ENCODE assay signal across 15 cellular contexts in the genomic region with DNA sequence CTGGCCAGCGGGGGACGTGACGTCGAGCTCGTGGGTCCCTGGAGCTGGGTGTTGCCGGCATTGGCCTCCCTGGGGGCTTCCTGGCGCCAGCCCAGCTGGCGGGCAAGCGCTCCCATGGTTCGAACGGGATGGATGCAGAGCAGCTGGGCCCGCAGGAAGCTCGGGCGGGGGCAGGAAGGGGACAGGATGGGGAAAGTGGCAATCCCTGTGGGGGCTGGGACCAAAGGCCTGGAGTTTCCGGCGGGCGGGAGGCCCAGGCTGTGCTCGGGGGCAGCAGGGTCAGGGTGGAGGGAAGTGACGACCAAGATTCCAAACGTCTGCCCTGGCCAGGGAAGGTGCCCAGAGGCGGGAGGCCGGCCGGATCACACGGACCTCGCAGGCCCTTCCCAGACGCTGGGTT. TPM values are rescaled to one million over a fixed set of nuclear protein-coding genes. Genes with fewer than 3 reads are reported as not detected.
DNase-seq lines count a peak whose midpoint lies in the region; ATAC-seq, FAIRE-seq and TF ChIP-seq lines count a peak whose summit lies in the region.
"Had no signal": no experiment of that assay in that cellular context is flagged by ENCODE, and none has a peak within 500 bp of the region (broad histone marks: within the 10 kb centered on the region; RNA-seq: fewer than 3 reads in every experiment).

No MANE protein-coding gene starts in this region.

- no peak for TF ChIP-seq RAD21 in K562 (CRISPR knock-in tag; conservative IDR thresholded peaks at IDR 0.05 in 1 of 2, IDR thresholded peaks at IDR 0.05 in 1 of 2)

- POLR2A ChIA-PET in K562 (lab: Yijun Ruan, JAX): interaction anchor here (0.8 to 1.4 kb wide), 3 partner anchors 9 to 25 kb away, joined by 3 to 6 read pairs (median 5); no protein-coding TSS in a partner anchor

- intact Hi-C loops in K562 (cut with micrococcal nuclease) (no loop called here), heart left ventricle (cut with DNase I) (no loop called here), posterior vena cava (cut with DNase I) (loop anchor here in 1 of 2 donors (10.0 kb wide), 1 partner anchor 143 kb away; a partner anchor contains a TSS)

- DNase-seq in BE2C (peak; percentile 75), K562 (ENCODE audit: extremely low read depth in 1 of 4, low spot score in 3 of 4) (no peak), heart left ventricle (peak; percentile 81 to 93 (median 92)), posterior vena cava (ENCODE audit: low spot score) (peak; percentile 90), GM13977 (ENCODE audit: low spot score) (no peak), NCI-H345 (lab: John Stamatoyannopoulos, UW) (no peak)
- DNase-seq: activated CD8-positive, alpha-beta memory T cell treated with anti-CD3 and anti-CD28 coated beads, Interleukin-2, amount 10 ng/mL, durations not matched to agents 7 days and 5 days; MG63; naive B cell had no signal

- H3K27ac ChIP-seq in K562 (ENCODE audit: extremely low read depth, low read depth, low read length) (no peak overlapping the region), heart left ventricle (peak overlapping the region; percentile 60 to 92 (median 84))
- H3K27ac ChIP-seq: SK-N-MC had no signal

- H3K4me1 ChIP-seq in BE2C (peaks cover 4% of the 10 kb centered on the region), K562 (replicated peaks in 1 of 2; ENCODE audit: control insufficient read depth in 2 of 2, insufficient read depth in 2 of 2, low read length in 2 of 2) (peaks cover 0 to 41% of the 10 kb centered on the region in 2 experiments; a peak in 2 of 5 replicates), heart left ventricle (peaks cover 0 to 25% (median 15%) of the 10 kb centered on the region in 12 donors)
- H3K4me1 ChIP-seq: HAP-1 had no signal

- CTCF ChIA-PET in K562 (lab: Yijun Ruan, JAX; ENCODE audit: low intra/inter-chr PET ratio): no interaction called here

- H3K36me3 ChIP-seq in BE2C: no peaks in the 10 kb centered on the region
- H3K36me3 ChIP-seq in K562 (ENCODE audit: control insufficient read depth, insufficient read depth, low read length): no peaks in the 10 kb centered on the region
- H3K36me3 ChIP-seq in heart left ventricle: peaks cover 0 to 24% (median 3%) of the 10 kb centered on the region in 9 donors
- H3K36me3 ChIP-seq: MG63 had no signal

- no peak for FAIRE-seq in K562 (lab: Jason Lieb, UNC)
- FAIRE-seq: colon had no signal

- TF ChIP-seq POLR2A in K562 (conservative IDR thresholded peaks at IDR 0.05): no peak
- TF ChIP-seq POLR2A in heart left ventricle (IDR thresholded peaks at IDR 0.05): no peak

- ATAC-seq in K562 (no peak), heart left ventricle (peak; percentile 80 to 91 (median 90)), GM21360 (IDR thresholded peaks at IDR 0.05; ENCODE audit: unreplicated experiment) (no peak), HG03354 (IDR thresholded peaks at IDR 0.05; ENCODE audit: poor library complexity, severe bottlenecking, unreplicated experiment) (no peak)
- ATAC-seq: activated CD8-positive, alpha-beta memory T cell treated with anti-CD3 and anti-CD28 coated beads, Interleukin-2, amount 10 ng/mL, durations not matched to agents 7 days and 5 days; activated naive CD4-positive, alpha-beta T cell treated with anti-CD3 and anti-CD28 coated beads, Interleukin-2, amount 50 U/mL, for 72 hours had no signal

- WGBS in K562 (ENCODE audit: insufficient coverage, low coverage, missing lambda C conversion rate): 82% methylated on average over 2 of the region's 26 CpGs
- 31 to 65% (median 43%) methylated on average over 14 to 26 of the region's 26 CpGs for WGBS in heart left ventricle, 4 donors

- no peaks in the 10 kb centered on the region for H3K79me2 ChIP-seq in K562 (ENCODE audit: control insufficient read depth, insufficient read depth, low read length)

- H2AFZ ChIP-seq in K562 (ENCODE audit: low read depth, low read length): no peak overlapping the region

- no peaks in the 10 kb centered on the region for H3K9me1 ChIP-seq in K562 (ENCODE audit: control insufficient read depth, insufficient read depth, low read length)

- TF ChIP-seq CTCF in BE2C (IDR thresholded peaks at IDR 0.05; ENCODE audit: low read depth, low read length) (no peak), K562 (IDR thresholded peaks at IDR 0.05 in 2 of 3, conservative IDR thresholded peaks at IDR 0.05 in 1 of 3; ENCODE audit: insufficient read depth in 2 of 3, low read depth in 1 of 3, low read length in 3 of 3) (no peak), heart left ventricle (IDR thresholded peaks at IDR 0.05) (no peak), GM13977 (IDR thresholded peaks at IDR 0.05; ENCODE audit: extremely low read depth, insufficient read depth, missing control alignments) (no peak)

- no peak overlapping the region for H3K9ac ChIP-seq in K562 (ENCODE audit: insufficient read depth in 1 of 2, low read depth in 2 of 2, low read length in 2 of 2)

- H3K27me3 ChIP-seq in BE2C (no peaks in the 10 kb centered on the region), K562 (ENCODE audit: control insufficient read depth in 2 of 2, insufficient read depth in 2 of 2, low read length in 2 of 2) (no peaks in the 10 kb centered on the region), heart left ventricle (no peaks in the 10 kb centered on the region)
- H3K27me3 ChIP-seq: MG63 had no signal

- H3K4me3 ChIP-seq in BE2C (ENCODE audit: low read depth, low read length): no peak overlapping the region
- H3K4me3 ChIP-seq in K562: no peak overlapping the region
- H3K4me3 ChIP-seq in heart left ventricle: peak overlapping the region in 1 of 12 donors; percentile 11
- H3K4me3 ChIP-seq: HAP-1, MG63, SK-N-MC had no signal

- no peak for TF ChIP-seq EP300 in K562 (IDR thresholded peaks at IDR 0.05; ENCODE audit: low read length)

- H4K20me1 ChIP-seq in K562 (replicated peaks; ENCODE audit: control insufficient read depth, insufficient read depth, low read length): no peaks in the 10 kb centered on the region

- H3K9me3 ChIP-seq in BE2C (no peaks in the 10 kb centered on the region), K562 (replicated peaks; ENCODE audit: control insufficient read depth, insufficient read depth, low read depth, low read length) (no peaks in the 10 kb centered on the region), heart left ventricle (no peaks in the 10 kb centered on the region)
- H3K9me3 ChIP-seq: HAP-1, MG63 had no signal

- in situ Hi-C loops in K562 (cut with MboI) (no loop called here), GM13977 (cut with MboI; ENCODE audit: low pct_unique_long_range_greater_than_20kb, low sequenced_read_pairs, unreplicated experiment) (loop anchor here (25.0 kb wide), 1 partner anchor 141 kb away; a partner anchor contains a TSS)

- no TSS peak for BruUV-seq in K562 (replicated peaks; lab: Mats Ljungman, UMichigan)

- no peak overlapping the region for H3K4me2 ChIP-seq in K562 (ENCODE audit: insufficient read depth, low read length)

RNA-seq across cellular contexts. Expression of a gene that starts 19.3 kb away (rescaled TPM):
- polyA plus RNA-seq in BE2C (2012; ENCODE audit: insufficient read depth, insufficient read length, low read depth): 39.2 TPM
- total RNA-seq in K562 (2011; cell fraction: chromatin; rRNA removed; ENCODE audit: low replicate concordance): 4.4 and 8.7 TPM in 2 replicates
- total RNA-seq in K562 (2011; cell fraction: nucleolus; rRNA removed): 4.2 and 5.2 TPM in 2 replicates
- total RNA-seq in K562 (2011; cell fraction: nucleoplasm; rRNA removed): 2.3 and 6.4 TPM in 2 replicates
- total RNA-seq in K562 (2014; rRNA removed): 2.6 and 3.3 TPM in 2 replicates
- total RNA-seq in K562 (2014; rRNA removed; fragmentation: Illumina TruSeq; extraction: Trizol): 0.51 and 0.73 TPM in 2 replicates
- total RNA-seq in K562 (2015; rRNA removed; fragmentation: Illumina TruSeq; extraction: Trizol): 1.6 and 1.8 TPM in 2 replicates
- total RNA-seq in K562 (2021): 6.6 and 6.9 TPM in 2 replicates
- polyA plus RNA-seq in K562 (2011; rRNA removed): 2.4 and 2.8 TPM in 2 replicates
- polyA plus RNA-seq in K562 (2011; cell fraction: cytosol; rRNA removed): 2.4 and 5.7 TPM in 2 replicates
- 2.8 and 5.3 TPM in 2 replicates for polyA plus RNA-seq in K562 (2011; cell fraction: nucleus; rRNA removed)
- polyA plus RNA-seq in K562 (2012): 3.7 and 10.5 TPM in 2 replicates
- 1.7 and 3.0 TPM in 2 replicates for polyA plus RNA-seq in K562 (2014; fragmentation: Illumina TruSeq; extraction: Trizol)
- polyA plus RNA-seq in K562 (2014; fragmentation: Nextera tagmentation; extraction: Ambion mirVana): under 1 TPM; 0.04 to 0.08 TPM
- polyA plus RNA-seq in K562 (2014; rRNA removed): 2.1 and 3.3 TPM in 2 replicates
- polyA minus RNA-seq in K562 (2011; rRNA and poly(A)+ RNA removed): 0.45 and 1.0 TPM in 2 replicates
- 8.5 and 10.1 TPM in 2 replicates for polyA minus RNA-seq in K562 (2011; cell fraction: cytosol; rRNA and poly(A)+ RNA removed)
- polyA minus RNA-seq in K562 (2011; cell fraction: nucleus; rRNA and poly(A)+ RNA removed): 1.3 and 2.2 TPM in 2 replicates
- total RNA-seq in heart left ventricle: 10 to 100 TPM; 13.5 to 42.3 (median 23.3) TPM
- polyA plus RNA-seq in heart left ventricle: 10 to 100 TPM; 15.7 to 23.8 TPM
- 100 to 1,000 TPM in 1 of 2 donors, 10 to 100 TPM in 1; 89.6 to 128 TPM for total RNA-seq in posterior vena cava
- total RNA-seq: activated CD8-positive, alpha-beta memory T cell treated with anti-CD3 and anti-CD28 coated beads, Interleukin-2, amount 10 ng/mL, durations not matched to agents 7 days and 5 days had no signal

RNA-seq across cellular contexts. Expression of a gene that starts 22.9 kb away (rescaled TPM):
- not detected for polyA plus RNA-seq in BE2C (2012; ENCODE audit: insufficient read depth, insufficient read length, low read depth)
- total RNA-seq in K562 (2011; cell fraction: chromatin; rRNA removed; ENCODE audit: low replicate concordance): not detected in 2 replicates
- not detected in 2 replicates for total RNA-seq in K562 (2011; cell fraction: nucleolus; rRNA removed)
- not detected in 2 replicates for total RNA-seq in K562 (2011; cell fraction: nucleoplasm; rRNA removed)
- total RNA-seq in K562 (2014; rRNA removed) (0.05 and 0.24 TPM in 2 replicates), K562 (2014; rRNA removed; fragmentation: Illumina TruSeq; extraction: Trizol) (not detected in 2 replicates), K562 (2015; rRNA removed; fragmentation: Illumina TruSeq; extraction: Trizol) (not detected in 2 replicates), K562 (2021) (0.20 and 0.29 TPM in 2 replicates), heart left ventricle (1 to 10 TPM in 1 of 9 donors, not detected in 8; 1.1 TPM), posterior vena cava (under 1 TPM in 1 of 2 donors, not detected in 1; 0.14 TPM)
- polyA plus RNA-seq in K562 (2011; rRNA removed) (0.03 and 0.06 TPM in 2 replicates), K562 (2014; fragmentation: Illumina TruSeq; extraction: Trizol) (not detected in 2 replicates), K562 (2014; fragmentation: Nextera tagmentation; extraction: Ambion mirVana) (not detected), K562 (2014; rRNA removed) (0.04 TPM in 1 of 2 replicates, not detected in the other), heart left ventricle (under 1 TPM in 1 of 2 donors, not detected in 1; 0.06 TPM)
- 0.10 and 0.13 TPM in 2 replicates for polyA plus RNA-seq in K562 (2011; cell fraction: cytosol; rRNA removed)
- 0.10 TPM in 1 of 2 replicates, not detected in the other for polyA plus RNA-seq in K562 (2011; cell fraction: nucleus; rRNA removed)
- polyA plus RNA-seq in K562 (2012): 0.04 and 0.07 TPM in 2 replicates
- polyA minus RNA-seq in K562 (2011; rRNA and poly(A)+ RNA removed): not detected in 2 replicates
- polyA minus RNA-seq in K562 (2011; cell fraction: cytosol; rRNA and poly(A)+ RNA removed): 0.55 TPM in 1 of 2 replicates, not detected in the other
- polyA minus RNA-seq in K562 (2011; cell fraction: nucleus; rRNA and poly(A)+ RNA removed): not detected in 2 replicates
- total RNA-seq: activated CD8-positive, alpha-beta memory T cell treated with anti-CD3 and anti-CD28 coated beads, Interleukin-2, amount 10 ng/mL, durations not matched to agents 7 days and 5 days had no signal

RNA-seq across cellular contexts. Expression of a gene that starts 32.8 kb away (rescaled TPM):
- 1.0 TPM for polyA plus RNA-seq in BE2C (2012; ENCODE audit: insufficient read depth, insufficient read length, low read depth)
- total RNA-seq in K562 (2011; cell fraction: chromatin; rRNA removed; ENCODE audit: low replicate concordance): not detected in 2 replicates
- 0.50 and 1.1 TPM in 2 replicates for total RNA-seq in K562 (2011; cell fraction: nucleolus; rRNA removed)
- total RNA-seq in K562 (2011; cell fraction: nucleoplasm; rRNA removed): 0.37 TPM in 1 of 2 replicates, not detected in the other
- 1.9 and 2.0 TPM in 2 replicates for total RNA-seq in K562 (2014; rRNA removed)
- not detected in 2 replicates for total RNA-seq in K562 (2014; rRNA removed; fragmentation: Illumina TruSeq; extraction: Trizol)
- total RNA-seq in K562 (2015; rRNA removed; fragmentation: Illumina TruSeq; extraction: Trizol): 2.5 and 3.0 TPM in 2 replicates
- 1.0 and 2.0 TPM in 2 replicates for total RNA-seq in K562 (2021)
- 0.22 and 0.49 TPM in 2 replicates for polyA plus RNA-seq in K562 (2011; rRNA removed)
- polyA plus RNA-seq in K562 (2011; cell fraction: cytosol; rRNA removed): 0.53 and 2.1 TPM in 2 replicates
- polyA plus RNA-seq in K562 (2011; cell fraction: nucleus; rRNA removed): 0.34 and 0.37 TPM in 2 replicates
- 4.0 and 26.3 TPM in 2 replicates for polyA plus RNA-seq in K562 (2012)
- polyA plus RNA-seq in K562 (2014; fragmentation: Illumina TruSeq; extraction: Trizol): 0.86 TPM in 1 of 2 replicates, not detected in the other
- polyA plus RNA-seq in K562 (2014; fragmentation: Nextera tagmentation; extraction: Ambion mirVana): under 1 TPM in 1 of 2 experiments, not detected in 1; 0.06 TPM
- polyA plus RNA-seq in K562 (2014; rRNA removed): 1.5 TPM in 2 replicates
- not detected in 2 replicates for polyA minus RNA-seq in K562 (2011; rRNA and poly(A)+ RNA removed)
- polyA minus RNA-seq in K562 (2011; cell fraction: cytosol; rRNA and poly(A)+ RNA removed): not detected in 2 replicates
- polyA minus RNA-seq in K562 (2011; cell fraction: nucleus; rRNA and poly(A)+ RNA removed): not detected in 2 replicates
- total RNA-seq in heart left ventricle: not detected
- not detected for polyA plus RNA-seq in heart left ventricle
- total RNA-seq in posterior vena cava: not detected
- total RNA-seq: activated naive CD4-positive, alpha-beta T cell treated with anti-CD3 and anti-CD28 coated beads, Interleukin-2, amount 50 U/mL, for 72 hours had no signal

RNA-seq across cellular contexts. Expression of a gene that starts 51.8 kb away (rescaled TPM):
- polyA plus RNA-seq in BE2C (2012; ENCODE audit: insufficient read depth, insufficient read length, low read depth): 5.4 TPM
- 3.0 and 7.7 TPM in 2 replicates for total RNA-seq in K562 (2011; cell fraction: chromatin; rRNA removed; ENCODE audit: low replicate concordance)
- 9.3 and 12.7 TPM in 2 replicates for total RNA-seq in K562 (2011; cell fraction: nucleolus; rRNA removed)
- total RNA-seq in K562 (2011; cell fraction: nucleoplasm; rRNA removed): 5.3 and 7.4 TPM in 2 replicates
- total RNA-seq in K562 (2014; rRNA removed) (5.3 and 7.8 TPM in 2 replicates), K562 (2014; rRNA removed; fragmentation: Illumina TruSeq; extraction: Trizol) (1.3 and 2.0 TPM in 2 replicates), K562 (2015; rRNA removed; fragmentation: Illumina TruSeq; extraction: Trizol) (4.5 and 4.6 TPM in 2 replicates), K562 (2021) (5.7 and 6.6 TPM in 2 replicates), heart left ventricle (100 to 1,000 TPM in 4 of 9 donors, 10 to 100 TPM in 5; 41.7 to 347 (median 99.9) TPM), posterior vena cava (100 to 1,000 TPM; 234 to 270 TPM)
- polyA plus RNA-seq in K562 (2011; rRNA removed) (3.9 and 5.2 TPM in 2 replicates), K562 (2014; fragmentation: Illumina TruSeq; extraction: Trizol) (2.2 and 4.6 TPM in 2 replicates), K562 (2014; fragmentation: Nextera tagmentation; extraction: Ambion mirVana) (under 1 TPM in 1 of 2 experiments, not detected in 1; 0.35 TPM), K562 (2014; rRNA removed) (6.8 and 8.0 TPM in 2 replicates), heart left ventricle (100 to 1,000 TPM; 131 to 376 TPM)
- polyA plus RNA-seq in K562 (2011; cell fraction: cytosol; rRNA removed): 8.1 and 20.9 TPM in 2 replicates
- 26.1 and 42.9 TPM in 2 replicates for polyA plus RNA-seq in K562 (2011; cell fraction: nucleus; rRNA removed)
- polyA plus RNA-seq in K562 (2012): 7.1 and 8.8 TPM in 2 replicates
- 2.2 and 2.9 TPM in 2 replicates for polyA minus RNA-seq in K562 (2011; rRNA and poly(A)+ RNA removed)
- 5.1 and 7.8 TPM in 2 replicates for polyA minus RNA-seq in K562 (2011; cell fraction: cytosol; rRNA and poly(A)+ RNA removed)
- polyA minus RNA-seq in K562 (2011; cell fraction: nucleus; rRNA and poly(A)+ RNA removed): 3.2 and 4.0 TPM in 2 replicates

Comparison
In these comparisons a context has a peak if more than half of its experiments do, and no peak if none do; other contexts are left out.
1. DNase-seq: peak in BE2C (single experiment), heart left ventricle (5 of 5) and posterior vena cava (single experiment); none in K562 (0 of 4), GM13977 (single experiment) and NCI-H345 (single experiment).
2. ATAC-seq: peak in heart left ventricle (4 of 4); none in K562 (single experiment), GM21360 (single experiment) and HG03354 (single experiment).